ENCODE assay signal across 8 cellular contexts in genomic region chr1:205750683-205751651, GRCh38. TPM values are rescaled to one million over a fixed set of nuclear protein-coding genes. Genes with fewer than 3 reads are reported as not detected.
DNase-seq lines count a peak whose midpoint lies in the region; ATAC-seq and TF ChIP-seq lines count a peak whose summit lies in the region.

No MANE protein-coding gene starts in this region.

- POLR2A ChIA-PET in T-cell (lab: Charles Lee), result interaction anchor here in 1 of 2 donors (0.5 kb wide), 1 partner anchor 33 kb away, joined by 3 read pairs; no protein-coding TSS in a partner anchor

- no peak for ATAC-seq in activated CD8-positive, alpha-beta memory T cell treated with anti-CD3 and anti-CD28 coated beads, Interleukin-2, amount 10 ng/mL, durations not matched to agents 7 days and 5 days
- ATAC-seq in T-cell (replicated peaks in 1 of 4) (no peak), GM21737 (IDR thresholded peaks at IDR 0.05; ENCODE audit: unreplicated experiment) (no peak), HG02885 (IDR thresholded peaks at IDR 0.05; ENCODE audit: poor library complexity, unreplicated experiment) (no peak), GM21526 (IDR thresholded peaks at IDR 0.05; ENCODE audit: low FRiP score, unreplicated experiment) (no peak)

- no peak for TF ChIP-seq CTCF in fibroblast of pulmonary artery (IDR thresholded peaks at IDR 0.05; ENCODE audit: low read length, missing control alignments)

- DNase-seq in activated CD8-positive, alpha-beta memory T cell treated with anti-CD3 and anti-CD28 coated beads, Interleukin-2, amount 10 ng/mL, durations not matched to agents 7 days and 5 days, result no peak
- DNase-seq in activated CD8-positive, alpha-beta memory T cell treated with anti-CD3 and anti-CD28 coated beads for 24 hours, result no peak
- DNase-seq in T-cell (no peak), fibroblast of pulmonary artery (ENCODE audit: low read depth) (no peak), skeletal muscle cell (ENCODE audit: low read depth) (no peak)

- H3K4me1 Mint-ChIP-seq in activated CD8-positive, alpha-beta memory T cell treated with anti-CD3 and anti-CD28 coated beads, Interleukin-2, amount 10 ng/mL, durations not matched to agents 7 days and 5 days, result peaks cover 34% of the 10 kb centered on the region
- peaks cover 30 to 36% (median 34%) of the 10 kb centered on the region in 3 donors for H3K4me1 Mint-ChIP-seq in T-cell

- peaks cover 22% of the 10 kb centered on the region for H3K36me3 Mint-ChIP-seq in activated CD8-positive, alpha-beta memory T cell treated with anti-CD3 and anti-CD28 coated beads, Interleukin-2, amount 10 ng/mL, durations not matched to agents 7 days and 5 days
- H3K36me3 Mint-ChIP-seq in T-cell, result no peaks in the 10 kb centered on the region

- CTCF ChIA-PET in activated CD8-positive, alpha-beta memory T cell treated with anti-CD3 and anti-CD28 coated beads, Interleukin-2, amount 10 ng/mL, durations not matched to agents 7 days and 5 days (lab: Charles Lee), result interaction anchor here (1.4 kb wide), 1 partner anchor 93 kb away, joined by 6 read pairs; no protein-coding TSS in a partner anchor
- CTCF ChIA-PET in T-cell (lab: Charles Lee), result no interaction called here

- H3K27me3 Mint-ChIP-seq in activated CD8-positive, alpha-beta memory T cell treated with anti-CD3 and anti-CD28 coated beads, Interleukin-2, amount 10 ng/mL, durations not matched to agents 7 days and 5 days, result no peaks in the 10 kb centered on the region
- no peaks in the 10 kb centered on the region for H3K27me3 Mint-ChIP-seq in T-cell

- peak overlapping the region; percentile 95 for H3K27ac Mint-ChIP-seq in activated CD8-positive, alpha-beta memory T cell treated with anti-CD3 and anti-CD28 coated beads, Interleukin-2, amount 10 ng/mL, durations not matched to agents 7 days and 5 days
- H3K27ac Mint-ChIP-seq in T-cell, result peak overlapping the region; percentile 96 to 99

- peak overlapping the region; percentile 84 for H3K4me3 Mint-ChIP-seq in activated CD8-positive, alpha-beta memory T cell treated with anti-CD3 and anti-CD28 coated beads, Interleukin-2, amount 10 ng/mL, durations not matched to agents 7 days and 5 days
- H3K4me3 Mint-ChIP-seq in T-cell, result peak overlapping the region; percentile 93 to 95 (median 93)

- H3K9me3 Mint-ChIP-seq in activated CD8-positive, alpha-beta memory T cell treated with anti-CD3 and anti-CD28 coated beads, Interleukin-2, amount 10 ng/mL, durations not matched to agents 7 days and 5 days (ENCODE audit: low read depth), result no peaks in the 10 kb centered on the region
- H3K9me3 Mint-ChIP-seq in T-cell, result no peaks in the 10 kb centered on the region

- H3K4me3 ChIP-seq in fibroblast of pulmonary artery (replicated peaks; ENCODE audit: low read depth, low read length) (peak overlapping the region; percentile 87), skeletal muscle cell (ENCODE audit: low read depth, low read length) (peak overlapping the region; percentile 53)

RNA-seq across cellular contexts. Expression of gene NUCKS1, which starts 1.0 kb away (rescaled TPM):
- total RNA-seq in activated CD8-positive, alpha-beta memory T cell treated with anti-CD3 and anti-CD28 coated beads, Interleukin-2, amount 10 ng/mL, durations not matched to agents 7 days and 5 days, result 100 to 1,000 TPM; 179 to 211 TPM
- total RNA-seq in T-cell, result 100 to 1,000 TPM in 1 of 5 donors, 10 to 100 TPM in 4; 84.0 to 101 (median 94.6) TPM

RNA-seq across cellular contexts. Expression of gene RAB29, which starts 24.3 kb away (rescaled TPM):
- 10 to 100 TPM; 51.0 to 61.4 TPM for total RNA-seq in activated CD8-positive, alpha-beta memory T cell treated with anti-CD3 and anti-CD28 coated beads, Interleukin-2, amount 10 ng/mL, durations not matched to agents 7 days and 5 days
- total RNA-seq in T-cell, result 10 to 100 TPM; 32.5 to 64.6 (median 46.8) TPM
